ENCODE assay signal across 1 cellular context in genomic region chr12:133130038-133130807, GRCh38.
TF ChIP-seq lines count a peak whose summit lies in the region.

ZNF10 (plus strand) TSS chr12:133130627; CDS start chr12:133144493, 13,866 bp downstream.
ZNF891 (minus strand) TSS chr12:133130274; CDS start chr12:133121918, 8,356 bp downstream.

TF ChIP-seq in HepG2, 621 proteins besides CTCF, POLR2A, EP300 and RAD21 (continued from another document):
- TF ChIP-seq, protein P1, sequence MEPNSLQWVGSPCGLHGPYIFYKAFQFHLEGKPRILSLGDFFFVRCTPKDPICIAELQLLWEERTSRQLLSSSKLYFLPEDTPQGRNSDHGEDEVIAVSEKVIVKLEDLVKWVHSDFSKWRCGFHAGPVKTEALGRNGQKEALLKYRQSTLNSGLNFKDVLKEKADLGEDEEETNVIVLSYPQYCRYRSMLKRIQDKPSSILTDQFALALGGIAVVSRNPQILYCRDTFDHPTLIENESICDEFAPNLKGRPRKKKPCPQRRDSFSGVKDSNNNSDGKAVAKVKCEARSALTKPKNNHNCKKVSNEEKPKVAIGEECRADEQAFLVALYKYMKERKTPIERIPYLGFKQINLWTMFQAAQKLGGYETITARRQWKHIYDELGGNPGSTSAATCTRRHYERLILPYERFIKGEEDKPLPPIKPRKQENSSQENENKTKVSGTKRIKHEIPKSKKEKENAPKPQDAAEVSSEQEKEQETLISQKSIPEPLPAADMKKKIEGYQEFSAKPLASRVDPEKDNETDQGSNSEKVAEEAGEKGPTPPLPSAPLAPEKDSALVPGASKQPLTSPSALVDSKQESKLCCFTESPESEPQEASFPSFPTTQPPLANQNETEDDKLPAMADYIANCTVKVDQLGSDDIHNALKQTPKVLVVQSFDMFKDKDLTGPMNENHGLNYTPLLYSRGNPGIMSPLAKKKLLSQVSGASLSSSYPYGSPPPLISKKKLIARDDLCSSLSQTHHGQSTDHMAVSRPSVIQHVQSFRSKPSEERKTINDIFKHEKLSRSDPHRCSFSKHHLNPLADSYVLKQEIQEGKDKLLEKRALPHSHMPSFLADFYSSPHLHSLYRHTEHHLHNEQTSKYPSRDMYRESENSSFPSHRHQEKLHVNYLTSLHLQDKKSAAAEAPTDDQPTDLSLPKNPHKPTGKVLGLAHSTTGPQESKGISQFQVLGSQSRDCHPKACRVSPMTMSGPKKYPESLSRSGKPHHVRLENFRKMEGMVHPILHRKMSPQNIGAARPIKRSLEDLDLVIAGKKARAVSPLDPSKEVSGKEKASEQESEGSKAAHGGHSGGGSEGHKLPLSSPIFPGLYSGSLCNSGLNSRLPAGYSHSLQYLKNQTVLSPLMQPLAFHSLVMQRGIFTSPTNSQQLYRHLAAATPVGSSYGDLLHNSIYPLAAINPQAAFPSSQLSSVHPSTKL (CRISPR knock-in tag; IDR thresholded peaks at IDR 0.05) = peak; percentile 38
- TF ChIP-seq ZEB1 (IDR thresholded peaks at IDR 0.05; ENCODE audit: insufficient replicate concordance, low read depth) (no peak), ZNF512 (CRISPR knock-in tag; IDR thresholded peaks at IDR 0.05) (no peak), ZNF691 (CRISPR knock-in tag; IDR thresholded peaks at IDR 0.05; ENCODE audit: borderline replicate concordance, low read depth) (peak; percentile 49; the same call in 1 of the 2 replicates), NFYC (CRISPR knock-in tag; IDR thresholded peaks at IDR 0.05) (peak; percentile 57), NR3C1 (CRISPR knock-in tag; IDR thresholded peaks at IDR 0.05) (no peak), KDM5B (CRISPR knock-in tag; IDR thresholded peaks at IDR 0.05; ENCODE audit: borderline replicate concordance) (0 out of 2 replicates have a peak, but pooled peaks have one; percentile 17), SALL1 (CRISPR knock-in tag; IDR thresholded peaks at IDR 0.05) (peak; percentile 80), TSC22D2 (CRISPR knock-in tag; IDR thresholded peaks at IDR 0.05; ENCODE audit: borderline replicate concordance) (peak; percentile 53; the same call in 1 of the 2 replicates), PAWR (CRISPR knock-in tag; IDR thresholded peaks at IDR 0.05; ENCODE audit: borderline replicate concordance) (0 out of 2 replicates have a peak, but pooled peaks have one; percentile 28), HNRNPH1 (optimal IDR thresholded peaks at IDR 0.05; ENCODE audit: low read depth, low read length) (no peak), ZBTB7B (CRISPR knock-in tag; IDR thresholded peaks at IDR 0.05) (peak; percentile 60; the same call in 1 of the 2 replicates), ZMYM4 (CRISPR knock-in tag; IDR thresholded peaks at IDR 0.05) (peak; percentile 93), KAT8 (CRISPR knock-in tag; IDR thresholded peaks at IDR 0.05) (peak; percentile 90), ZNF550 (CRISPR knock-in tag; IDR thresholded peaks at IDR 0.05; ENCODE audit: borderline replicate concordance) (no peak), ATRX (CRISPR knock-in tag; IDR thresholded peaks at IDR 0.05; ENCODE audit: borderline replicate concordance) (no peak), ZNF709 (CRISPR knock-in tag; IDR thresholded peaks at IDR 0.05) (peak; percentile 95), STAG1 (CRISPR knock-in tag; IDR thresholded peaks at IDR 0.05) (peak; percentile 18; the same call in 1 of the 2 replicates), KDM2A (CRISPR knock-in tag; IDR thresholded peaks at IDR 0.05; ENCODE audit: borderline replicate concordance, low read depth) (peak; percentile 91), ZNF382 (CRISPR knock-in tag; IDR thresholded peaks at IDR 0.05; ENCODE audit: borderline replicate concordance) (no peak), KDM6A (CRISPR knock-in tag; IDR thresholded peaks at IDR 0.05; ENCODE audit: low read depth) (no peak), YY1 (IDR thresholded peaks at IDR 0.05; ENCODE audit: insufficient read depth, insufficient replicate concordance, low read depth, low read length) (peak; percentile 73), FOXP4 (CRISPR knock-in tag; IDR thresholded peaks at IDR 0.05) (peak; percentile 58)
- TF ChIP-seq, protein P2, sequence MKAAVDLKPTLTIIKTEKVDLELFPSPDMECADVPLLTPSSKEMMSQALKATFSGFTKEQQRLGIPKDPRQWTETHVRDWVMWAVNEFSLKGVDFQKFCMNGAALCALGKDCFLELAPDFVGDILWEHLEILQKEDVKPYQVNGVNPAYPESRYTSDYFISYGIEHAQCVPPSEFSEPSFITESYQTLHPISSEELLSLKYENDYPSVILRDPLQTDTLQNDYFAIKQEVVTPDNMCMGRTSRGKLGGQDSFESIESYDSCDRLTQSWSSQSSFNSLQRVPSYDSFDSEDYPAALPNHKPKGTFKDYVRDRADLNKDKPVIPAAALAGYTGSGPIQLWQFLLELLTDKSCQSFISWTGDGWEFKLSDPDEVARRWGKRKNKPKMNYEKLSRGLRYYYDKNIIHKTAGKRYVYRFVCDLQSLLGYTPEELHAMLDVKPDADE (CRISPR knock-in tag; IDR thresholded peaks at IDR 0.05) = peak; percentile 10
